Comparison of ENCODE assay signal across 13 cellular contexts in genomic region chr3:140601881-140602280, GRCh38.
DNase-seq lines count a peak whose midpoint lies in the region; ATAC-seq lines count a peak whose summit lies in the region.
"Had no signal": no experiment of that assay in that cellular context is flagged by ENCODE, and none has a peak within 500 bp of the region (broad histone marks: within the 10 kb centered on the region; RNA-seq: fewer than 3 reads in every experiment).

No MANE protein-coding gene starts in this region.

- DNase-seq in Right ventricle myocardium superior = no peak
- DNase-seq in Right ventricle myocardium inferior (ENCODE audit: missing footprints) = no peak
- DNase-seq in left ventricle myocardium superior = no peak
- DNase-seq in cardiac septum (ENCODE audit: low spot score) = no peak
- no peak for DNase-seq in NCI-H146 treated with DMSO at 0.1 percent for 48 hours (lab: John Stamatoyannopoulos, UW; ENCODE audit: unreplicated experiment)
- DNase-seq: AML-193; Caco-2; Calu3; CD4-positive, alpha-beta T cell; CD8-positive, alpha-beta T cell; DMS79 treated with DMSO at 0.1 percent for 48 hours; GF-D8 had no signal

- ATAC-seq in Right ventricle myocardium superior (ENCODE audit: poor library complexity) (peak; percentile 42), Right ventricle myocardium inferior (no peak), left ventricle myocardium superior (peak; percentile 49)
- ATAC-seq: A549; CD8-positive, alpha-beta T cell had no signal

- intact Hi-C loops in Right ventricle myocardium superior (cut with DNase I) = no loop called here
- intact Hi-C loops in Right ventricle myocardium inferior (cut with DNase I) = no loop called here
- intact Hi-C loops in left ventricle myocardium superior (cut with micrococcal nuclease) = no loop called here
- intact Hi-C loops in cardiac septum (cut with DNase I) = no loop called here
